ENCODE assay signal across 8 cellular contexts in the genomic region with DNA sequence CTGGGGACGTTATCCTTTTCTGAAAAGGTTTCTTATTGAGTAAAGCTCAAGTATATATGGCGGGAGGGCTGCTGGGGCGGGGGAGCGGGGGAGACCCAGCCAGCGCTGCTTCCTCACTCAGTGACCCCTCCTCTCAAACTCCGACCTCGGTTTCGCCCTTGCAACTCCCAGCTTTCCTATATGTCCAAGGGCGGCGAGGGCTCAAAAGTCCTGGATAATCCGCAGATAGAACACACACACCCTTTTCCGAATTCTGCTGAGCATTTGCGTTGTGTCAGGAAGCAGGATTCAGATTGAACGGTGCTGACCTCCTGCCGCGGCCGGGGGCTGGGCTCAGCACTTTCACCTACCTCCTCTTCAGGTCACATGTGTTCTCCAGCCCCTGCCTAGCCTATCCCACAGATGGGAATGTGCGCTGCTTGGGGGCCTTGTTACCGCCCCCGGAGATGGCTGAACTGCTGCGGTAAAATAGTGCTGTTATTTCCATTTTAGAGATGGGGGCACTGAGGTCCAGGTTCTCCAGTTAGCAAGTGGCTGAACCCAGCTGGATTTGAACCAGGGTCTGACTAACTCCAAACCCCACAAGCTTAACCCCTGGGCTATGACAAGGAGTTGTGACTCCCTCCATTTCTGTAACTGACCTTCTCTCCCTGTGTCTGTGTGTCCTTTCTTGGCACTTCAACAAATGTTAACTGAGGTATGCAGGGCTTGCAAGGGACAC. TPM values are rescaled to one million over a fixed set of nuclear protein-coding genes. Genes with fewer than 3 reads are reported as not detected.
A peak's percentile ranks its signal among the peaks of the same experiment; 100 is the strongest.
DNase-seq lines count a peak whose midpoint lies in the region; ATAC-seq and TF ChIP-seq lines count a peak whose summit lies in the region.

No MANE protein-coding gene starts in this region.

- TF ChIP-seq EP300 in ovary (IDR thresholded peaks at IDR 0.05) = no peak

- no peaks in the 10 kb centered on the region for H3K27me3 ChIP-seq in GM06990 (replicated peaks; ENCODE audit: control insufficient read depth, insufficient read depth, low read length)
- peaks cover 7% of the 10 kb centered on the region; the same call in 1 of the 2 replicates for H3K27me3 ChIP-seq in OCI-LY3 (ENCODE audit: low read depth, low read length)
- H3K27me3 ChIP-seq in endodermal cell (ENCODE audit: control insufficient read depth, insufficient read depth, low read length, poor library complexity, severe bottlenecking) = no peaks in the 10 kb centered on the region
- H3K27me3 ChIP-seq in ovary = no peaks in the 10 kb centered on the region

- no peak for DNase-seq in GM06990 (ENCODE audit: extremely low read depth, insufficient read length)
- peak; percentile 82 for DNase-seq in endodermal cell
- no peak for DNase-seq in ovary
- DNase-seq in NCI-H146 treated with DMSO at 0.1 percent for 48 hours (lab: John Stamatoyannopoulos, UW; ENCODE audit: unreplicated experiment) = no peak
- no peak for DNase-seq in stimulated activated CD4-positive, alpha-beta T cell treated with anti-CD3 and anti-CD28 coated beads, Interleukin-15, amount 100 ng/mL, for 24 hours

- H3K4me3 ChIP-seq in GM06990 (replicated peaks; ENCODE audit: low read depth, low read length) = peak overlapping the region; percentile 75
- H3K4me3 ChIP-seq in OCI-LY3 (ENCODE audit: low read length) = peak overlapping the region; percentile 95
- peak overlapping the region; percentile 81 for H3K4me3 ChIP-seq in endodermal cell (ENCODE audit: low read length)
- peak overlapping the region; percentile 75 for H3K4me3 ChIP-seq in ovary

- H3K9ac ChIP-seq in OCI-LY3 (ENCODE audit: low read length) (no peak overlapping the region), endodermal cell (ENCODE audit: extremely low read depth, low read length, poor library complexity, severe bottlenecking) (no peak overlapping the region)

- H3K27ac ChIP-seq in OCI-LY3 (ENCODE audit: low read length) (no peak overlapping the region), endodermal cell (ENCODE audit: low read depth, low read length) (no peak overlapping the region), ovary (peak overlapping the region in 1 of 2 donors; percentile 86)

- ATAC-seq in HG03135 (IDR thresholded peaks at IDR 0.05; ENCODE audit: unreplicated experiment) (no peak), GM21619 (IDR thresholded peaks at IDR 0.05; ENCODE audit: unreplicated experiment) (no peak)

- no peak overlapping the region for H2AFZ ChIP-seq in OCI-LY3 (ENCODE audit: low read depth, low read length)

- no peaks in the 10 kb centered on the region for H3K79me2 ChIP-seq in OCI-LY3 (ENCODE audit: low read length)

- peak overlapping the region; percentile 90 for H3K4me3 Mint-ChIP-seq in endodermal cell

- peak overlapping the region; percentile 60 for H3K27ac Mint-ChIP-seq in endodermal cell

- no peaks in the 10 kb centered on the region for H3K9me3 ChIP-seq in OCI-LY3 (ENCODE audit: insufficient read depth, low read length)
- no peaks in the 10 kb centered on the region for H3K9me3 ChIP-seq in endodermal cell (ENCODE audit: control insufficient read depth, low read length)
- H3K9me3 ChIP-seq in ovary = no peaks in the 10 kb centered on the region

- no peak for TF ChIP-seq POLR2A in ovary (IDR thresholded peaks at IDR 0.05)

- no peaks in the 10 kb centered on the region for H4K20me1 ChIP-seq in OCI-LY3 (ENCODE audit: insufficient read depth, low read length)

- H3K9me3 Mint-ChIP-seq in endodermal cell = no peaks in the 10 kb centered on the region

- WGBS in endodermal cell (ENCODE audit: insufficient coverage in 1 of 2, insufficient read length in 1 of 2), 2 experiments = 18 to 31% methylated on average over 10 to 21 of the region's 21 CpGs
- 28 to 33% (median 32%) methylated on average over 21 of the region's 21 CpGs for WGBS in ovary, 3 donors

- H3K27me3 Mint-ChIP-seq in endodermal cell (ENCODE audit: insufficient read depth) = no peaks in the 10 kb centered on the region

- H3K4me1 Mint-ChIP-seq in endodermal cell = peaks cover 53% of the 10 kb centered on the region

- H3K4me1 ChIP-seq in OCI-LY3 (ENCODE audit: low read length) = peaks cover 25% of the 10 kb centered on the region
- peaks cover 8% of the 10 kb centered on the region for H3K4me1 ChIP-seq in endodermal cell (ENCODE audit: control insufficient read depth, insufficient read depth, low read length)
- peaks cover 7% of the 10 kb centered on the region for H3K4me1 ChIP-seq in ovary (ENCODE audit: insufficient read depth)

- H3K36me3 Mint-ChIP-seq in endodermal cell (ENCODE audit: low read depth) = no peaks in the 10 kb centered on the region

- H3K36me3 ChIP-seq in GM06990 (ENCODE audit: control insufficient read depth, insufficient read depth, low read length) = no peaks in the 10 kb centered on the region
- H3K36me3 ChIP-seq in OCI-LY3 (replicated peaks; ENCODE audit: low read depth, low read length) = no peaks in the 10 kb centered on the region
- no peaks in the 10 kb centered on the region for H3K36me3 ChIP-seq in endodermal cell (ENCODE audit: control insufficient read depth, insufficient read depth, low read length)
- H3K36me3 ChIP-seq in ovary = no peaks in the 10 kb centered on the region

- intact Hi-C loops in ovary (cut with DNase I) = loop anchor here (5.0 to 10.0 kb wide), 10 partner anchors 37 to 307 kb away; a partner anchor contains a TSS

- peak overlapping the region; percentile 53 for H3K4me2 ChIP-seq in OCI-LY3 (ENCODE audit: low read length)

- TF ChIP-seq CTCF in GM06990 (IDR thresholded peaks at IDR 0.05; ENCODE audit: insufficient read depth, low read length, poor library complexity, severe bottlenecking) = no peak
- no peak for TF ChIP-seq CTCF in OCI-LY3 (IDR thresholded peaks at IDR 0.05; ENCODE audit: low read depth, low read length)
- no peak for TF ChIP-seq CTCF in endodermal cell (conservative IDR thresholded peaks at IDR 0.05)
- TF ChIP-seq CTCF in ovary (IDR thresholded peaks at IDR 0.05) = no peak

RNA-seq across cellular contexts. Expression of a gene that starts 0.8 kb away (rescaled TPM):
- total RNA-seq in endodermal cell (10 to 100 TPM; 39.3 to 41.2 TPM), ovary (100 to 1,000 TPM in 3 of 7 donors, 10 to 100 TPM in 4; 11.3 to 159 (median 91.2) TPM)
- 52.1 TPM for polyA plus RNA-seq in endodermal cell (2013, experiment 1 of 2)
- polyA plus RNA-seq in endodermal cell (2013, experiment 2 of 2) = 50.1 TPM
- 10 to 100 TPM; 11.2 to 33.2 TPM for polyA plus RNA-seq in ovary

RNA-seq across cellular contexts. Expression of a gene that starts 30.2 kb away (rescaled TPM):
- total RNA-seq in endodermal cell (not detected), ovary (10 to 100 TPM in 1 of 7 donors, 1 to 10 TPM in 6; 1.1 to 14.1 (median 4.2) TPM)
- polyA plus RNA-seq in endodermal cell (2013, experiment 1 of 2) = 0.14 TPM
- polyA plus RNA-seq in endodermal cell (2013, experiment 2 of 2) = not detected
- 1 to 10 TPM; 4.2 to 6.8 TPM for polyA plus RNA-seq in ovary
